ENCODE assay signal across 11 cellular contexts in genomic region chr2:33212151-33212550, GRCh38.
DNase-seq lines count a peak whose midpoint lies in the region; ATAC-seq and TF ChIP-seq lines count a peak whose summit lies in the region.
"Had no signal": no experiment of that assay in that cellular context is flagged by ENCODE, and none has a peak within 500 bp of the region (broad histone marks: within the 10 kb centered on the region; RNA-seq: fewer than 3 reads in every experiment).

No MANE protein-coding gene starts in this region.

- no peak overlapping the region for H3K4me3 Mint-ChIP-seq in nephron
- no peak overlapping the region for H3K4me3 Mint-ChIP-seq in activated CD4-positive, alpha-beta memory T cell treated with anti-CD3 and anti-CD28 coated beads, Interleukin-2, amount 10 ng/mL, durations not matched to agents 7 days and 5 days
- no peak overlapping the region for H3K4me3 Mint-ChIP-seq in activated CD8-positive, alpha-beta T cell treated with anti-CD3 and anti-CD28 coated beads for 36 hours
- H3K4me3 Mint-ChIP-seq: GM23338, immature natural killer cell had no signal

- no peaks in the 10 kb centered on the region for H3K27me3 Mint-ChIP-seq in nephron (ENCODE audit: low read depth)
- peaks cover 9% of the 10 kb centered on the region for H3K27me3 Mint-ChIP-seq in activated CD4-positive, alpha-beta memory T cell treated with anti-CD3 and anti-CD28 coated beads, Interleukin-2, amount 10 ng/mL, durations not matched to agents 7 days and 5 days
- no peaks in the 10 kb centered on the region for H3K27me3 Mint-ChIP-seq in activated CD8-positive, alpha-beta T cell treated with anti-CD3 and anti-CD28 coated beads for 36 hours

- no peaks in the 10 kb centered on the region for H3K9me3 ChIP-seq in esophagus muscularis mucosa

- H3K27ac Mint-ChIP-seq in nephron, result peak overlapping the region in 2 of 3 experiments; percentile 43 to 67
- H3K27ac Mint-ChIP-seq in activated CD4-positive, alpha-beta memory T cell treated with anti-CD3 and anti-CD28 coated beads, Interleukin-2, amount 10 ng/mL, durations not matched to agents 7 days and 5 days, result no peak overlapping the region
- H3K27ac Mint-ChIP-seq in activated CD8-positive, alpha-beta T cell treated with anti-CD3 and anti-CD28 coated beads for 36 hours, result no peak overlapping the region
- H3K27ac Mint-ChIP-seq: GM23338, immature natural killer cell had no signal

- in situ Hi-C loops in Caki2 (cut with HindIII; ENCODE audit: low pct_unique_long_range_greater_than_20kb, low sequenced_read_pairs), result no loop called here

- no peaks in the 10 kb centered on the region for H3K36me3 Mint-ChIP-seq in nephron (ENCODE audit: low read depth)
- no peaks in the 10 kb centered on the region for H3K36me3 Mint-ChIP-seq in activated CD4-positive, alpha-beta memory T cell treated with anti-CD3 and anti-CD28 coated beads, Interleukin-2, amount 10 ng/mL, durations not matched to agents 7 days and 5 days (ENCODE audit: low read depth)
- H3K36me3 Mint-ChIP-seq in activated CD8-positive, alpha-beta T cell treated with anti-CD3 and anti-CD28 coated beads for 36 hours (ENCODE audit: low read depth), result no peaks in the 10 kb centered on the region
- H3K36me3 Mint-ChIP-seq: immature natural killer cell had no signal

- WGBS in esophagus muscularis mucosa, result 76% methylated on average over 3 of the region's 3 CpGs

- no peaks in the 10 kb centered on the region for H3K36me3 ChIP-seq in esophagus muscularis mucosa

- H3K4me1 Mint-ChIP-seq in nephron, result peaks cover 22% of the 10 kb centered on the region
- H3K4me1 Mint-ChIP-seq in activated CD4-positive, alpha-beta memory T cell treated with anti-CD3 and anti-CD28 coated beads, Interleukin-2, amount 10 ng/mL, durations not matched to agents 7 days and 5 days, result no peaks in the 10 kb centered on the region
- no peaks in the 10 kb centered on the region for H3K4me1 Mint-ChIP-seq in activated CD8-positive, alpha-beta T cell treated with anti-CD3 and anti-CD28 coated beads for 36 hours (ENCODE audit: low read depth)
- H3K4me1 Mint-ChIP-seq: immature natural killer cell had no signal

- H3K4me1 ChIP-seq in esophagus muscularis mucosa, result peaks cover 40 to 97% (median 73%) of the 10 kb centered on the region in 4 donors

- ATAC-seq in GM19023 (IDR thresholded peaks at IDR 0.05; ENCODE audit: unreplicated experiment), result no peak
- ATAC-seq in activated CD8-positive, alpha-beta T cell treated with anti-CD3 and anti-CD28 coated beads for 36 hours, result no peak
- ATAC-seq: GM23338 had no signal

- POLR2A ChIA-PET in activated CD4-positive, alpha-beta memory T cell treated with anti-CD3 and anti-CD28 coated beads, Interleukin-2, amount 10 ng/mL, durations not matched to agents 7 days and 5 days (lab: Charles Lee), result no interaction called here
- POLR2A ChIA-PET in activated CD8-positive, alpha-beta T cell treated with anti-CD3 and anti-CD28 coated beads for 36 hours (lab: Charles Lee), result no interaction called here

- H3K9me3 Mint-ChIP-seq in nephron, result no peaks in the 10 kb centered on the region
- H3K9me3 Mint-ChIP-seq in activated CD4-positive, alpha-beta memory T cell treated with anti-CD3 and anti-CD28 coated beads, Interleukin-2, amount 10 ng/mL, durations not matched to agents 7 days and 5 days, result no peaks in the 10 kb centered on the region
- no peaks in the 10 kb centered on the region for H3K9me3 Mint-ChIP-seq in activated CD8-positive, alpha-beta T cell treated with anti-CD3 and anti-CD28 coated beads for 36 hours
- H3K9me3 Mint-ChIP-seq: GM23338 had no signal

- H3K27me3 ChIP-seq in esophagus muscularis mucosa, result no peaks in the 10 kb centered on the region

- H3K27ac ChIP-seq in esophagus muscularis mucosa (replicated peaks in 1 of 4), result peak overlapping the region; percentile 46 to 71 (median 57)

- H3K4me3 ChIP-seq in esophagus muscularis mucosa, result no peak overlapping the region
- H3K4me3 ChIP-seq: GM23338 had no signal

- intact Hi-C loops in esophagus muscularis mucosa (cut with DNase I), result no loop called here
- intact Hi-C loops in activated CD8-positive, alpha-beta T cell treated with anti-CD3 and anti-CD28 coated beads for 36 hours (cut with micrococcal nuclease), result loop anchor here (5.0 kb wide), 1 partner anchor 160 kb away; no protein-coding TSS in a partner anchor

- CTCF ChIA-PET in activated CD4-positive, alpha-beta memory T cell treated with anti-CD3 and anti-CD28 coated beads, Interleukin-2, amount 10 ng/mL, durations not matched to agents 7 days and 5 days (lab: Charles Lee), result no interaction called here
- CTCF ChIA-PET in activated CD8-positive, alpha-beta T cell treated with anti-CD3 and anti-CD28 coated beads for 36 hours (lab: Charles Lee), result no interaction called here

- DNase-seq in Caki2 (ENCODE audit: low read depth), result peak; percentile 49
- peak; percentile 7 for DNase-seq in NCI-H69 (lab: John Stamatoyannopoulos, UW)
- DNase-seq in esophagus muscularis mucosa (ENCODE audit: extremely low spot score), result no peak
- DNase-seq in activated CD4-positive, alpha-beta memory T cell treated with anti-CD3 and anti-CD28 coated beads, Interleukin-2, amount 10 ng/mL, durations not matched to agents 7 days and 5 days, result no peak
- DNase-seq in DMS 273 (lab: John Stamatoyannopoulos, UW; ENCODE audit: unreplicated experiment), result no peak
- no peak for DNase-seq in activated CD8-positive, alpha-beta T cell treated with anti-CD3 and anti-CD28 coated beads for 36 hours
- DNase-seq: immature natural killer cell, SHP77 had no signal

- TF ChIP-seq CTCF in esophagus muscularis mucosa (IDR thresholded peaks at IDR 0.05) (no peak), nephron (IDR thresholded peaks at IDR 0.05; ENCODE audit: unreplicated experiment in 3 of 3) (no peak)
- TF ChIP-seq CTCF in activated CD8-positive, alpha-beta T cell treated with anti-CD3 and anti-CD28 coated beads for 36 hours (IDR thresholded peaks at IDR 0.05), result no peak

- TF ChIP-seq EP300 in esophagus muscularis mucosa (IDR thresholded peaks at IDR 0.05), result no peak

- no peak for TF ChIP-seq POLR2A in esophagus muscularis mucosa (IDR thresholded peaks at IDR 0.05; ENCODE audit: low read depth)

Comparison
In these comparisons a context has a peak if more than half of its experiments do, and no peak if none do; other contexts are left out.
1. DNase-seq: peak in Caki2 (single experiment) and NCI-H69 (single experiment); none in esophagus muscularis mucosa (single experiment), activated CD4-positive, alpha-beta memory T cell treated with anti-CD3 and anti-CD28 coated beads, Interleukin-2, amount 10 ng/mL, durations not matched to agents 7 days and 5 days (single experiment), DMS 273 (single experiment) and activated CD8-positive, alpha-beta T cell treated with anti-CD3 and anti-CD28 coated beads for 36 hours (single experiment).
2. H3K27ac Mint-ChIP-seq: peak in nephron (2 of 3); none in activated CD4-positive, alpha-beta memory T cell treated with anti-CD3 and anti-CD28 coated beads, Interleukin-2, amount 10 ng/mL, durations not matched to agents 7 days and 5 days (single experiment) and activated CD8-positive, alpha-beta T cell treated with anti-CD3 and anti-CD28 coated beads for 36 hours (single experiment).